ENCODE assay signal across 19 cellular contexts in the genomic region with DNA sequence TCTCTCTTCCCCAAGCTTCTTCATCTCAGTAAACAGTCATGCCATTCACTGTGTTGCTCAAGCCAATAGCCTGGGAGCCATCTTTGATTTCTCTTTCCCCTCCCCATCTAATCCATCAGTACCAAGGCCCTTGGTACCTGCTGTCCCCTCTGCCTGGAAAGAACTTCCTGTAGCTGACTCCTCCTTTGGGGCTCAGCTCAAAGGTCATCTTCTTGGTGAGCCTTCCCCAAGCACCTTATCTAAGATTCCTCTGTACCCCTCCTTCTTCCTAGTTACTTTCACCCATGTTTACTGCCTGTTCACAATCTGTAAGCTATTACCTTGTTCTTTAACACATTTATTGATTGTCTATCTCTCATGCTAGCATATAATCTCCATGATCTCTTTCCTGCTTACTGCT. TPM values are rescaled to one million over a fixed set of nuclear protein-coding genes. Genes with fewer than 3 reads are reported as not detected.
"Had no signal": no experiment of that assay in that cellular context is flagged by ENCODE, and none has a peak within 500 bp of the region (broad histone marks: within the 10 kb centered on the region; RNA-seq: fewer than 3 reads in every experiment).

No MANE protein-coding gene starts in this region.

- H3K9me3 Mint-ChIP-seq: activated CD4-positive, alpha-beta T cell treated with anti-CD3 and anti-CD28 coated beads, Interleukin-2, amount 10 ng/mL, durations not matched to agents 7 days and 5 days; dendritic cell treated with granulocyte-macrophage colony-stimulating factor and Interleukin-4, amounts not matched to agents 40 ng/mL and 50 ng/mL, for 4 days; natural killer cell treated with Interleukin-12 subunit alpha and Interleukin-12 subunit beta and Interleukin-15 and Interleukin-18, amount 100 ng/mL, for 72 hours had no signal

- H3K27ac ChIP-seq: adrenal gland, esophagus muscularis mucosa, hepatocyte, tibial nerve had no signal

- ATAC-seq: natural killer cell treated with Interleukin-12 subunit alpha and Interleukin-12 subunit beta and Interleukin-15 and Interleukin-18, amount 100 ng/mL, for 72 hours had no signal

- H3K27ac Mint-ChIP-seq: activated CD4-positive, alpha-beta T cell treated with anti-CD3 and anti-CD28 coated beads, Interleukin-2, amount 10 ng/mL, durations not matched to agents 7 days and 5 days; dendritic cell treated with granulocyte-macrophage colony-stimulating factor and Interleukin-4, amounts not matched to agents 40 ng/mL and 50 ng/mL, for 4 days; natural killer cell treated with Interleukin-12 subunit alpha and Interleukin-12 subunit beta and Interleukin-15 and Interleukin-18, amount 100 ng/mL, for 72 hours had no signal

- H3K9me3 ChIP-seq: adrenal gland, esophagus muscularis mucosa, SK-N-SH, tibial nerve had no signal

- H3K4me3 ChIP-seq: adrenal gland, esophagus muscularis mucosa, hepatocyte, tibial nerve had no signal

- H3K4me3 Mint-ChIP-seq: activated CD4-positive, alpha-beta T cell treated with anti-CD3 and anti-CD28 coated beads, Interleukin-2, amount 10 ng/mL, durations not matched to agents 7 days and 5 days; dendritic cell treated with granulocyte-macrophage colony-stimulating factor and Interleukin-4, amounts not matched to agents 40 ng/mL and 50 ng/mL, for 4 days; natural killer cell treated with Interleukin-12 subunit alpha and Interleukin-12 subunit beta and Interleukin-15 and Interleukin-18, amount 100 ng/mL, for 72 hours had no signal

- H3K27me3 ChIP-seq: adrenal gland, esophagus muscularis mucosa, hepatocyte, tibial nerve had no signal

- DNase-seq: activated CD4-positive, alpha-beta T cell treated with anti-CD3 and anti-CD28 coated beads, Interleukin-2, amount 10 ng/mL, durations not matched to agents 7 days and 5 days; activated CD8-positive, alpha-beta memory T cell treated with anti-CD3 and anti-CD28 coated beads for 24 hours; activated naive CD4-positive, alpha-beta T cell; adrenal gland; effector CD8-positive, alpha-beta T cell; mesendoderm; retina; SK-N-SH; stimulated activated naive CD4-positive, alpha-beta T cell had no signal

- H3K27me3 Mint-ChIP-seq: activated CD4-positive, alpha-beta T cell treated with anti-CD3 and anti-CD28 coated beads, Interleukin-2, amount 10 ng/mL, durations not matched to agents 7 days and 5 days; dendritic cell treated with granulocyte-macrophage colony-stimulating factor and Interleukin-4, amounts not matched to agents 40 ng/mL and 50 ng/mL, for 4 days; natural killer cell treated with Interleukin-12 subunit alpha and Interleukin-12 subunit beta and Interleukin-15 and Interleukin-18, amount 100 ng/mL, for 72 hours had no signal

RNA-seq across cellular contexts. Expression of a gene that starts 32.8 kb away (rescaled TPM):
- total RNA-seq: activated CD4-positive, alpha-beta T cell treated with anti-CD3 and anti-CD28 coated beads, Interleukin-2, amount 10 ng/mL, durations not matched to agents 7 days and 5 days; adrenal gland; astrocyte; bronchial epithelial cell; chondrocyte; esophagus muscularis mucosa; fibroblast of villous mesenchyme; glomerular endothelial cell; hepatocyte; natural killer cell treated with Interleukin-12 subunit alpha and Interleukin-12 subunit beta and Interleukin-15 and Interleukin-18, amount 100 ng/mL, for 72 hours; tibial nerve had no signal

RNA-seq across cellular contexts. Expression of a gene that starts 39.4 kb away (rescaled TPM):
- total RNA-seq: activated CD4-positive, alpha-beta T cell treated with anti-CD3 and anti-CD28 coated beads, Interleukin-2, amount 10 ng/mL, durations not matched to agents 7 days and 5 days; bronchial epithelial cell; fibroblast of villous mesenchyme; glomerular endothelial cell; natural killer cell treated with Interleukin-12 subunit alpha and Interleukin-12 subunit beta and Interleukin-15 and Interleukin-18, amount 100 ng/mL, for 72 hours had no signal
